In genomic region chr17:80090164-80090563, GRCh38 we compare ENCODE assay signal across 1 cellular context. TPM values are rescaled to one million over a fixed set of nuclear protein-coding genes. Genes with fewer than 3 reads are reported as not detected.
"Had no signal": no experiment of that assay in that cellular context is flagged by ENCODE, and none has a peak within 500 bp of the region (broad histone marks: within the 10 kb centered on the region; RNA-seq: fewer than 3 reads in every experiment).

No MANE protein-coding gene starts in this region.

RNA-seq across cellular contexts. Expression of gene CCDC40, which starts 53.7 kb away (rescaled TPM):
- total RNA-seq: OCI-LY7 had no signal
